1 cellular context compared by ENCODE assay signal in genomic region chr16:89140981-89141883, GRCh38.
TF ChIP-seq lines count a peak whose summit lies in the region.

No MANE protein-coding gene starts in this region.

TF ChIP-seq in HepG2, 621 proteins besides CTCF, POLR2A, EP300 and RAD21:
- peak; percentile 17 for TF ChIP-seq AGO2 (optimal IDR thresholded peaks at IDR 0.05; ENCODE audit: low read depth, low read length)
- TF ChIP-seq NRL (CRISPR knock-in tag; IDR thresholded peaks at IDR 0.05; ENCODE audit: borderline replicate concordance) = 0 out of 2 replicates have a peak, but pooled peaks have one; percentile 26
- TF ChIP-seq MTA3 (CRISPR knock-in tag; IDR thresholded peaks at IDR 0.05) = no peak
- no peak for TF ChIP-seq ZKSCAN8 (CRISPR knock-in tag; IDR thresholded peaks at IDR 0.05; ENCODE audit: borderline replicate concordance)
